In the genomic region with DNA sequence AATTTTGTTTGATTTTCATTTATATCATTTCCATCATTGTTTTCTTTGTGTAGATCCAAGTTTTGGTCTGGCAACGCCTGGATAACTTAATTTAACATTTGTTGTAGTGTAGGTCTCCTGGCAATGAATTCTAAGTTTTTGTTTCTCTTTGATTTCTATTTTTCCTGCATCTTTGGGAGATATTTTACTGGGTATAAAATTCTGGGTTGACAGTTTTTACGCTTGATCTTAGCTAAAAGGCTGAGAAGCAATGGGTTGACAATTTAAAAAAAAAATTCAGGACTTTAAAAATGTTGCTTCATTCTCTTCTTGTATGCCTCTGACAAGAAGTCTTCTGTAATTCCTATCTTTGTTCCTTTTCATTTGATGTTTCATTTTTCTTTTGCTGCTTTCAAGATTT, we compare ENCODE assay signal across 1 cellular context.
TF ChIP-seq lines count a peak whose summit lies in the region.

No MANE protein-coding gene starts in this region.

TF ChIP-seq in GM12878, 131 proteins besides CTCF, POLR2A, EP300 and RAD21 (continued from another document):
- TF ChIP-seq CEBPB (IDR thresholded peaks at IDR 0.05; ENCODE audit: borderline replicate concordance in 1 of 2, low read depth in 2 of 2, low read length in 2 of 2) (no peak), SUPT20H (IDR thresholded peaks at IDR 0.05; ENCODE audit: borderline replicate concordance, control insufficient read depth, low read depth, low read length) (no peak), SIN3A (IDR thresholded peaks at IDR 0.05; ENCODE audit: low read depth, low read length) (no peak)
- TF ChIP-seq, protein P1, sequence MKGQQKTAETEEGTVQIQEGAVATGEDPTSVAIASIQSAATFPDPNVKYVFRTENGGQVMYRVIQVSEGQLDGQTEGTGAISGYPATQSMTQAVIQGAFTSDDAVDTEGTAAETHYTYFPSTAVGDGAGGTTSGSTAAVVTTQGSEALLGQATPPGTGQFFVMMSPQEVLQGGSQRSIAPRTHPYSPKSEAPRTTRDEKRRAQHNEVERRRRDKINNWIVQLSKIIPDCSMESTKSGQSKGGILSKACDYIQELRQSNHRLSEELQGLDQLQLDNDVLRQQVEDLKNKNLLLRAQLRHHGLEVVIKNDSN (IDR thresholded peaks at IDR 0.05; ENCODE audit: borderline replicate concordance, extremely low read length, insufficient read depth, low read depth, low read length): no peak
